In the genomic region with DNA sequence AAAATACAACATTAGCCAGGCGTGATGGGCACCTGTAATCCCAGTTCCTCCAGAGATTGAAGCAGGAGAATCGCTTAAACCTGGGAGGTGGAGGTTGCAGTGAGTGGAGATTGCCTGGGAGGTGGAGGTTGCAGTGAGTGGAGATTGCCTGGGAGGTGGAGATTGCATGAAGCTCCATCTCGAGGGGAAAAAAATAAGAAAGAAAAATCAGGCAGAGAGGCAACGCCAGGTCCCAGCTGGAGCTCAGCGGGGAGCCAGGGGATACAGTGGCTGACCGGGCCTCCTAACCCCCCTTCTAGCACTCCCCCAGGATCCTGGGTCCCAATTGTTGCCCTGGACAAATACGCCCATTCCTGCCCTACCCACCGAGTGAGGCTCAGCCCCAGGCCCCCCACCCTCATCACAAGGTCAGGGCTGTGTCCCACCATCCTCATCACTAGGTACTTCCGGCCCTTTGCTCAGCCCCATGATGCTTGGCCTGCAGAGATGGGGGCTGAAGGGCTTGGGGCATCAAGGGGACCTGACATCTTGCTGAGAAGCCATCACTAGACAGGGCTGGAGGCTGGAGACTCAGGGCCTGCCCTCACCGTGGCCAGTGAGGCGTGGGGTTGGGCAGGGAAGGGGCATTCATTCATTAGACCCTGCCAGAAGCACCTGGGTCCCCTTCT, we compare ENCODE assay signal across 8 cellular contexts. TPM values are rescaled to one million over a fixed set of nuclear protein-coding genes. Genes with fewer than 3 reads are reported as not detected.
A peak's percentile ranks its signal among the peaks of the same experiment; 100 is the strongest.
DNase-seq lines count a peak whose midpoint lies in the region; ATAC-seq and TF ChIP-seq lines count a peak whose summit lies in the region.

No MANE protein-coding gene starts in this region.

- no peak for ATAC-seq in psoas muscle

- no peaks in the 10 kb centered on the region for H3K9me3 Mint-ChIP-seq in Calu3 (ENCODE audit: low read depth, unreplicated experiment)

- H3K4me1 Mint-ChIP-seq in Calu3 (ENCODE audit: low read depth, unreplicated experiment) = peaks cover 31% of the 10 kb centered on the region

- intact Hi-C loops in Calu3 (cut with micrococcal nuclease; ENCODE audit: unreplicated experiment) (no loop called here), OCI-LY7 (cut with micrococcal nuclease; ENCODE audit: unreplicated experiment) (no loop called here), psoas muscle (cut with DNase I) (loop anchor here (2.0 to 10.0 kb wide), 4 partner anchors 128 to 422 kb away; partner anchors contain the start of genes GID8 (in 1 of the 2) and RPS21 (in 1 of the 2))

- peak overlapping the region; percentile 60 for H3K27ac Mint-ChIP-seq in Calu3 (ENCODE audit: unreplicated experiment)

- peak overlapping the region; percentile 35 for H3K9ac ChIP-seq in endocrine pancreas (ENCODE audit: control insufficient read depth, insufficient read depth, low read length)

- peak overlapping the region; percentile 81 for H3K4me2 ChIP-seq in OCI-LY7 (ENCODE audit: low read length)

- peak overlapping the region; percentile 68 for H3K27ac ChIP-seq in OCI-LY7 (ENCODE audit: low read depth, low read length, poor library complexity, severe bottlenecking)
- H3K27ac ChIP-seq in psoas muscle = peak overlapping the region; percentile 68

- H3K9me3 ChIP-seq in OCI-LY7 (ENCODE audit: low read length) (no peaks in the 10 kb centered on the region), endocrine pancreas (ENCODE audit: control insufficient read depth, low read length) (no peaks in the 10 kb centered on the region), psoas muscle (no peaks in the 10 kb centered on the region)

- peaks cover 71% of the 10 kb centered on the region for H3K36me3 Mint-ChIP-seq in Calu3 (ENCODE audit: insufficient read depth, unreplicated experiment)

- H3K4me1 ChIP-seq in OCI-LY7 (ENCODE audit: insufficient read depth, low read length, poor library complexity, severe bottlenecking) (peaks cover 35% of the 10 kb centered on the region), endocrine pancreas (ENCODE audit: control insufficient read depth, insufficient read depth, low read length) (no peaks in the 10 kb centered on the region), psoas muscle (peaks cover 26% of the 10 kb centered on the region)

- peak overlapping the region; percentile 92 for H3K4me3 Mint-ChIP-seq in Calu3 (ENCODE audit: low read depth, unreplicated experiment)

- DNase-seq in Calu3 = no peak
- DNase-seq in OCI-LY7 (ENCODE audit: low spot score) = peak; percentile 29
- DNase-seq in psoas muscle = no peak
- DNase-seq in amygdala (lab: John Stamatoyannopoulos, UW) = no peak
- DNase-seq in SW 1271 (lab: John Stamatoyannopoulos, UW) = no peak
- no peak for DNase-seq in NCI-H1092 (lab: John Stamatoyannopoulos, UW)
- no peak for DNase-seq in NCI-H1417 (lab: John Stamatoyannopoulos, UW)

- H3K27me3 Mint-ChIP-seq in Calu3 (ENCODE audit: unreplicated experiment) = no peaks in the 10 kb centered on the region

- no peaks in the 10 kb centered on the region for H4K20me1 ChIP-seq in OCI-LY7 (ENCODE audit: insufficient read depth, low read length)

- no peaks in the 10 kb centered on the region for H3K27me3 ChIP-seq in endocrine pancreas (ENCODE audit: control insufficient read depth, insufficient read depth, low read length)
- H3K27me3 ChIP-seq in psoas muscle (ENCODE audit: insufficient read depth in 3 of 3, low read length in 2 of 3) = no peaks in the 10 kb centered on the region

- POLR2A ChIA-PET in OCI-LY7 (lab: Charles Lee) = no interaction called here

- H3K36me3 ChIP-seq in OCI-LY7 (ENCODE audit: insufficient read depth, low read length) = peaks cover 50% of the 10 kb centered on the region
- peaks cover 4% of the 10 kb centered on the region for H3K36me3 ChIP-seq in endocrine pancreas (ENCODE audit: control insufficient read depth, insufficient read depth, low read length)
- peaks cover 2 to 44% of the 10 kb centered on the region in 2 donors for H3K36me3 ChIP-seq in psoas muscle (ENCODE audit: insufficient read depth in 1 of 2, low read depth in 1 of 2)

- BruUV-seq in Calu3 (replicated peaks; lab: Mats Ljungman, UMichigan) (TSS peak; percentile 36), OCI-LY7 (replicated peaks; lab: Mats Ljungman, UMichigan) (TSS peak; percentile 50)

- CTCF ChIA-PET in Calu3 (lab: Charles Lee) (interaction anchor here (1.0 kb wide), 1 partner anchor 9 kb away, joined by 5 read pairs; no protein-coding TSS in a partner anchor), OCI-LY7 (lab: Charles Lee; ENCODE audit: unreplicated experiment) (interaction anchor here (0.6 kb wide), 1 partner anchor 155 kb away, joined by 3 read pairs; no protein-coding TSS in a partner anchor)

- no peak for TF ChIP-seq CTCF in Calu3 (IDR thresholded peaks at IDR 0.05; ENCODE audit: unreplicated experiment)
- TF ChIP-seq CTCF in OCI-LY7 (conservative IDR thresholded peaks at IDR 0.05; ENCODE audit: low read length) = no peak
- no peak for TF ChIP-seq CTCF in psoas muscle (IDR thresholded peaks at IDR 0.05)

- WGBS in psoas muscle, 3 donors = 63 to 75% (median 65%) methylated on average over 11 of the region's 11 CpGs

- no peaks in the 10 kb centered on the region for H3K9me2 ChIP-seq in OCI-LY7 (ENCODE audit: insufficient read depth, low read length)

- H2AFZ ChIP-seq in OCI-LY7 (ENCODE audit: low read length) = no peak overlapping the region

- H3K4me3 ChIP-seq in OCI-LY7 (ENCODE audit: low read depth, low read length, poor library complexity, severe bottlenecking) (peak overlapping the region; percentile 95), endocrine pancreas (ENCODE audit: control insufficient read depth, insufficient read depth, low read length) (no peak overlapping the region), psoas muscle (peak overlapping the region; percentile 84)

- peaks cover 24% of the 10 kb centered on the region for H3K79me2 ChIP-seq in OCI-LY7 (ENCODE audit: insufficient read depth, low read depth, low read length)

RNA-seq across cellular contexts. Expression of gene OGFR, which starts 1.9 kb away (rescaled TPM):
- total RNA-seq in Calu3 (2022) (80.1 and 98.2 TPM in 2 replicates), OCI-LY7 (2022) (66.2 and 69.9 TPM in 2 replicates), psoas muscle (10 to 100 TPM; 17.3 to 20.9 (median 19.4) TPM)
- total RNA-seq in OCI-LY7 (2014; rRNA removed; shearing (Covaris generic)) = 64.8 and 75.6 TPM in 2 replicates
- 10 to 100 TPM; 11.6 to 21.6 (median 15.5) TPM for polyA plus RNA-seq in psoas muscle

RNA-seq across cellular contexts. Expression of gene MRGBP, which starts 10.2 kb away (rescaled TPM):
- total RNA-seq in Calu3 (2022) (28.9 and 31.8 TPM in 2 replicates), OCI-LY7 (2022) (19.9 and 22.6 TPM in 2 replicates), psoas muscle (1 to 10 TPM; 5.1 to 7.2 (median 5.7) TPM)
- total RNA-seq in OCI-LY7 (2014; rRNA removed; shearing (Covaris generic)) = 22.2 and 25.1 TPM in 2 replicates
- polyA plus RNA-seq in psoas muscle = 10 to 100 TPM in 1 of 3 donors, 1 to 10 TPM in 2; 6.5 to 11.4 (median 7.8) TPM

RNA-seq across cellular contexts. Expression of gene COL9A3, which starts 10.3 kb away (rescaled TPM):
- total RNA-seq in Calu3 (2022) (2.7 TPM in 2 replicates), OCI-LY7 (2022) (5.2 and 6.1 TPM in 2 replicates), psoas muscle (under 1 TPM in 3 of 4 donors, not detected in 1; 0.27 to 0.67 (median 0.40) TPM)
- total RNA-seq in OCI-LY7 (2014; rRNA removed; shearing (Covaris generic)) = 1.0 and 1.7 TPM in 2 replicates
- under 1 TPM; 0.51 to 0.86 (median 0.67) TPM for polyA plus RNA-seq in psoas muscle

RNA-seq across cellular contexts. Expression of gene TCFL5, which starts 55.1 kb away (rescaled TPM):
- total RNA-seq in Calu3 (2022) = 18.9 and 22.3 TPM in 2 replicates
- total RNA-seq in OCI-LY7 (2014; rRNA removed; shearing (Covaris generic)) = 9.5 and 10.0 TPM in 2 replicates
- 8.7 and 9.2 TPM in 2 replicates for total RNA-seq in OCI-LY7 (2022)
- 1 to 10 TPM; 3.6 to 5.2 (median 4.1) TPM for total RNA-seq in psoas muscle
- polyA plus RNA-seq in psoas muscle = 1 to 10 TPM; 2.3 to 4.3 (median 2.8) TPM

Comparison
In these comparisons a context has a peak if more than half of its experiments do, and no peak if none do; other contexts are left out.
1. intact Hi-C loops: an anchor here in psoas muscle (2.0 to 10.0 kb wide); none called in Calu3 and OCI-LY7.